ENCODE assay signal across 1 cellular context in the genomic region with DNA sequence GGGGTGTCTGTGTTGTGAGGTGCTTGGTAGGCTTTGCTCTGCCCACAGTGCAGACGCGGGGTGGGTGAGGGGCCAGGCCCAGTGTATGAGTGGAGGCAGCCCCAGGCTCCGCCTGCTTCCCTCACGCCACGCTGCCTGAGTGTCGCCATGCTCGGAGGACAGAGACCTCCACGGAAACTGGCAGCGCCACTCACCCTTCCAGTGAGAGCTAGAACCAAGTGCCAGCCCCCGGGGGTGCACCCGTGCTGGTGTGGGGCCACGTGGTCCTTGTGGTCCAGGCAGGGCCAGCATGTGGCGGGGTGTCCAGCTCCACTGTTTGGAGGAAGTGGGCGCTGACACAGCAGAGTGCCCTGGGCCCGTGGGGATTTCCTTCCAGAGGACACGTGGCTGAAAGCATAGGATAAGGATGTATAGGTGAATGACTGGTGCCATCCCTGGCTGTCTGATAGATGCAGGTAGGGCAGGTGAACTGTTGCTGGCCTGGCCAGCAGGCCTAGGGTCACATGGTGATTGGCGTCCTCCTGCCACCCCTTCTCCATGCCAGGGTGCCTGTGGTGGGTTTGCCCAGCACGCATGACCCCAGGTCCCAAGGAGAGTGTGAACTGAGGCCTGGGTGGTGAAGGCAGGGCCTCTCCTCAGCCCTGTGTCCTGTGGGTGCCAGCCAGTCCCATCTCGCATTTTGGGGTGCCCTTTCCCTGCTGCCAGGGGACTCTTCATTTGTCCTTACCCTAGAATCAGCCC.
TF ChIP-seq lines count a peak whose summit lies in the region.

No MANE protein-coding gene starts in this region.

TF ChIP-seq in HepG2, 621 proteins besides CTCF, POLR2A, EP300 and RAD21:
- TF ChIP-seq RBFOX2 (IDR thresholded peaks at IDR 0.05; ENCODE audit: low read depth, low read length) (0 out of 2 replicates have a peak, but pooled peaks have one; percentile 51), ZSCAN12 (CRISPR knock-in tag; IDR thresholded peaks at IDR 0.05) (no peak), ZBTB44 (CRISPR knock-in tag; IDR thresholded peaks at IDR 0.05) (no peak), ZSCAN22 (CRISPR knock-in tag; IDR thresholded peaks at IDR 0.05) (no peak), ZNF446 (CRISPR knock-in tag; IDR thresholded peaks at IDR 0.05) (no peak), ZNF367 (CRISPR knock-in tag; IDR thresholded peaks at IDR 0.05; ENCODE audit: borderline replicate concordance) (no peak), CEBPG (CRISPR knock-in tag; IDR thresholded peaks at IDR 0.05) (no peak), ZNF564 (CRISPR knock-in tag; IDR thresholded peaks at IDR 0.05) (no peak), ZNF83 (CRISPR knock-in tag; IDR thresholded peaks at IDR 0.05; ENCODE audit: borderline replicate concordance) (no peak), FOSL2 (CRISPR knock-in tag; IDR thresholded peaks at IDR 0.05) (no peak), TFE3 (CRISPR knock-in tag; IDR thresholded peaks at IDR 0.05) (no peak), ZC3H13 (CRISPR knock-in tag; IDR thresholded peaks at IDR 0.05) (0 out of 2 replicates have a peak, but pooled peaks have one; percentile 81), HNRNPL (IDR thresholded peaks at IDR 0.05; ENCODE audit: low read depth, low read length) (peak; percentile 74; the same call in 1 of the 2 replicates), RXRA (CRISPR knock-in tag; IDR thresholded peaks at IDR 0.05) (no peak), ZNF703 (CRISPR knock-in tag; IDR thresholded peaks at IDR 0.05; ENCODE audit: borderline replicate concordance) (no peak), YEATS4 (CRISPR knock-in tag; IDR thresholded peaks at IDR 0.05; ENCODE audit: borderline replicate concordance) (no peak), ZNF343 (CRISPR knock-in tag; IDR thresholded peaks at IDR 0.05) (no peak), EED (CRISPR knock-in tag; IDR thresholded peaks at IDR 0.05) (no peak), ZFP41 (CRISPR knock-in tag; IDR thresholded peaks at IDR 0.05; ENCODE audit: borderline replicate concordance) (no peak), ZNF34 (CRISPR knock-in tag; IDR thresholded peaks at IDR 0.05; ENCODE audit: borderline replicate concordance) (no peak), ZBTB38 (CRISPR knock-in tag; IDR thresholded peaks at IDR 0.05) (0 out of 2 replicates have a peak, but pooled peaks have one; percentile 30), ZNF563 (CRISPR knock-in tag; IDR thresholded peaks at IDR 0.05) (peak; percentile 32; the same call in 1 of the 2 replicates), ELF4 (CRISPR knock-in tag; IDR thresholded peaks at IDR 0.05; ENCODE audit: borderline replicate concordance) (no peak), MTF1 (CRISPR knock-in tag; IDR thresholded peaks at IDR 0.05) (no peak), SRY (CRISPR knock-in tag; IDR thresholded peaks at IDR 0.05) (no peak), SNAI1 (CRISPR knock-in tag; IDR thresholded peaks at IDR 0.05; ENCODE audit: borderline replicate concordance) (no peak), AGO2 (optimal IDR thresholded peaks at IDR 0.05; ENCODE audit: low read depth, low read length) (peak; percentile 34)
- TF ChIP-seq, protein P1, sequence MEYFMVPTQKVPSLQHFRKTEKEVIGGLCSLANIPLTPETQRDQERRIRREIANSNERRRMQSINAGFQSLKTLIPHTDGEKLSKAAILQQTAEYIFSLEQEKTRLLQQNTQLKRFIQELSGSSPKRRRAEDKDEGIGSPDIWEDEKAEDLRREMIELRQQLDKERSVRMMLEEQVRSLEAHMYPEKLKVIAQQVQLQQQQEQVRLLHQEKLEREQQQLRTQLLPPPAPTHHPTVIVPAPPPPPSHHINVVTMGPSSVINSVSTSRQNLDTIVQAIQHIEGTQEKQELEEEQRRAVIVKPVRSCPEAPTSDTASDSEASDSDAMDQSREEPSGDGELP (IDR thresholded peaks at IDR 0.05; ENCODE audit: borderline replicate concordance, low read depth): no peak
- TF ChIP-seq, protein P2, sequence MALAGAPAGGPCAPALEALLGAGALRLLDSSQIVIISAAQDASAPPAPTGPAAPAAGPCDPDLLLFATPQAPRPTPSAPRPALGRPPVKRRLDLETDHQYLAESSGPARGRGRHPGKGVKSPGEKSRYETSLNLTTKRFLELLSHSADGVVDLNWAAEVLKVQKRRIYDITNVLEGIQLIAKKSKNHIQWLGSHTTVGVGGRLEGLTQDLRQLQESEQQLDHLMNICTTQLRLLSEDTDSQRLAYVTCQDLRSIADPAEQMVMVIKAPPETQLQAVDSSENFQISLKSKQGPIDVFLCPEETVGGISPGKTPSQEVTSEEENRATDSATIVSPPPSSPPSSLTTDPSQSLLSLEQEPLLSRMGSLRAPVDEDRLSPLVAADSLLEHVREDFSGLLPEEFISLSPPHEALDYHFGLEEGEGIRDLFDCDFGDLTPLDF (CRISPR knock-in tag; IDR thresholded peaks at IDR 0.05): no peak
- TF ChIP-seq, protein P3, sequence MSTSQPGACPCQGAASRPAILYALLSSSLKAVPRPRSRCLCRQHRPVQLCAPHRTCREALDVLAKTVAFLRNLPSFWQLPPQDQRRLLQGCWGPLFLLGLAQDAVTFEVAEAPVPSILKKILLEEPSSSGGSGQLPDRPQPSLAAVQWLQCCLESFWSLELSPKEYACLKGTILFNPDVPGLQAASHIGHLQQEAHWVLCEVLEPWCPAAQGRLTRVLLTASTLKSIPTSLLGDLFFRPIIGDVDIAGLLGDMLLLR (CRISPR knock-in tag; IDR thresholded peaks at IDR 0.05): no peak
- TF ChIP-seq, protein P4, sequence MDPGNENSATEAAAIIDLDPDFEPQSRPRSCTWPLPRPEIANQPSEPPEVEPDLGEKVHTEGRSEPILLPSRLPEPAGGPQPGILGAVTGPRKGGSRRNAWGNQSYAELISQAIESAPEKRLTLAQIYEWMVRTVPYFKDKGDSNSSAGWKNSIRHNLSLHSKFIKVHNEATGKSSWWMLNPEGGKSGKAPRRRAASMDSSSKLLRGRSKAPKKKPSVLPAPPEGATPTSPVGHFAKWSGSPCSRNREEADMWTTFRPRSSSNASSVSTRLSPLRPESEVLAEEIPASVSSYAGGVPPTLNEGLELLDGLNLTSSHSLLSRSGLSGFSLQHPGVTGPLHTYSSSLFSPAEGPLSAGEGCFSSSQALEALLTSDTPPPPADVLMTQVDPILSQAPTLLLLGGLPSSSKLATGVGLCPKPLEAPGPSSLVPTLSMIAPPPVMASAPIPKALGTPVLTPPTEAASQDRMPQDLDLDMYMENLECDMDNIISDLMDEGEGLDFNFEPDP (CRISPR knock-in tag; conservative IDR thresholded peaks at IDR 0.05): no peak
